1 cellular context compared by ENCODE assay signal in the genomic region with DNA sequence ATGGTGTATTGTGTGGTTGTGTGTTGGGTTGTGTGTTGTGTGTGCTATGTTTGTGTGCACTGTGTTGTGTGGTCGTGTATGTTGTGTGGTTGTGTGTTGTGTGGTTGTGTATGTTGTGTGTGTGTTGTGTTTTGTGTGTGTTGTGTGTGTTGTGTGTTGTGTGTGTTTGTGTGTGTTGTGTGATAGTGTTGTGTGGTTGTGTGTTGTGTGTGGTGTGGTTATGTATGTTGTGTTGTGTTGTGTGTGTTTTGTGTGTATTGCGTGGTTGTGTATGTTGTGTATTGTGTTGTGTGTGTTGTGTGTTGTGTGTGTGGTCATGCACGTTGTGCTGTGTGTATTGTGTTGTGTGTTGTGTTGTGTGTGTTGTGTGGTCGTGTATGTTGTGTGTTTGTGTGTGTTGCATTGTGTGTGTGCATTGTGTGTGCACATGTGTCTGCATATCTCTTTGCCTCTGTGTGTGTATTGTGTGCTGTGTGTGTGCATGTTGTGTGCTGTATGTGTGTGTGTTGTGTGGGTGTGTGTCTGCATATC.
TF ChIP-seq lines count a peak whose summit lies in the region.

No MANE protein-coding gene starts in this region.

TF ChIP-seq in HEK293, 187 proteins besides CTCF, POLR2A, EP300 and RAD21 (continued from another document):
- TF ChIP-seq, protein P1, sequence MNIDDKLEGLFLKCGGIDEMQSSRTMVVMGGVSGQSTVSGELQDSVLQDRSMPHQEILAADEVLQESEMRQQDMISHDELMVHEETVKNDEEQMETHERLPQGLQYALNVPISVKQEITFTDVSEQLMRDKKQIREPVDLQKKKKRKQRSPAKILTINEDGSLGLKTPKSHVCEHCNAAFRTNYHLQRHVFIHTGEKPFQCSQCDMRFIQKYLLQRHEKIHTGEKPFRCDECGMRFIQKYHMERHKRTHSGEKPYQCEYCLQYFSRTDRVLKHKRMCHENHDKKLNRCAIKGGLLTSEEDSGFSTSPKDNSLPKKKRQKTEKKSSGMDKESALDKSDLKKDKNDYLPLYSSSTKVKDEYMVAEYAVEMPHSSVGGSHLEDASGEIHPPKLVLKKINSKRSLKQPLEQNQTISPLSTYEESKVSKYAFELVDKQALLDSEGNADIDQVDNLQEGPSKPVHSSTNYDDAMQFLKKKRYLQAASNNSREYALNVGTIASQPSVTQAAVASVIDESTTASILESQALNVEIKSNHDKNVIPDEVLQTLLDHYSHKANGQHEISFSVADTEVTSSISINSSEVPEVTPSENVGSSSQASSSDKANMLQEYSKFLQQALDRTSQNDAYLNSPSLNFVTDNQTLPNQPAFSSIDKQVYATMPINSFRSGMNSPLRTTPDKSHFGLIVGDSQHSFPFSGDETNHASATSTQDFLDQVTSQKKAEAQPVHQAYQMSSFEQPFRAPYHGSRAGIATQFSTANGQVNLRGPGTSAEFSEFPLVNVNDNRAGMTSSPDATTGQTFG (tag by site-specific recombination; IDR thresholded peaks at IDR 0.05; ENCODE audit: borderline replicate concordance): peak; percentile 84; the same call in 1 of the 2 replicates
